Comparison of ENCODE assay signal across 25 cellular contexts in genomic region chr10:102850025-102850518, GRCh38. TPM values are rescaled to one million over a fixed set of nuclear protein-coding genes. Genes with fewer than 3 reads are reported as not detected.
"Had no signal": no experiment of that assay in that cellular context is flagged by ENCODE, and none has a peak within 500 bp of the region (broad histone marks: within the 10 kb centered on the region; RNA-seq: fewer than 3 reads in every experiment).

No MANE protein-coding gene starts in this region.

- H2AFZ ChIP-seq: neural progenitor cell had no signal

- H3K27me3 Mint-ChIP-seq: effector memory CD8-positive, alpha-beta T cell; stimulated activated naive CD8-positive, alpha-beta T cell treated with anti-CD3 and anti-CD28 coated beads, Interleukin-15, Interleukin-2, amounts not matched to agents 100 ng/mL and 50 ng/mL, for 24 hours; T-cell had no signal

- ATAC-seq: effector memory CD8-positive, alpha-beta T cell; gastroesophageal sphincter; heart left ventricle; left ventricle myocardium superior; mucosa of descending colon; naive thymus-derived CD4-positive, alpha-beta T cell; T-cell had no signal

- H3K36me3 ChIP-seq: ascending aorta, gastroesophageal sphincter, heart left ventricle, neural progenitor cell, prostate gland, right atrium auricular region, tibial nerve, vagina had no signal

- H3K4me1 ChIP-seq: neural progenitor cell, prostate gland had no signal

- H3K4me3 Mint-ChIP-seq: effector memory CD8-positive, alpha-beta T cell; naive thymus-derived CD4-positive, alpha-beta T cell; neural progenitor cell; stimulated activated naive CD8-positive, alpha-beta T cell treated with anti-CD3 and anti-CD28 coated beads, Interleukin-15, Interleukin-2, amounts not matched to agents 100 ng/mL and 50 ng/mL, for 24 hours; T-cell had no signal

- H3K27ac ChIP-seq: ascending aorta, gastroesophageal sphincter, heart left ventricle, neural progenitor cell, prostate gland, right atrium auricular region, tibial nerve, vagina had no signal

- H3K9me3 ChIP-seq: ascending aorta, gastroesophageal sphincter, heart left ventricle, mucosa of descending colon, prostate gland, right atrium auricular region, tibial nerve, vagina had no signal

- H3K4me2 ChIP-seq: neural progenitor cell had no signal

- H3K9me3 Mint-ChIP-seq: effector memory CD8-positive, alpha-beta T cell; stimulated activated naive CD8-positive, alpha-beta T cell treated with anti-CD3 and anti-CD28 coated beads, Interleukin-15, Interleukin-2, amounts not matched to agents 100 ng/mL and 50 ng/mL, for 24 hours; T-cell had no signal

- DNase-seq: activated CD4-positive, alpha-beta T cell treated with anti-CD3 and anti-CD28 coated beads for 1 hour; activated CD8-positive, alpha-beta memory T cell treated with anti-CD3 and anti-CD28 coated beads for 24 hours; activated CD8-positive, alpha-beta memory T cell treated with anti-CD3 and anti-CD28 coated beads, Interleukin-2, amount 50 U/mL, for 48 hours; activated effector memory CD4-positive, alpha-beta T cell treated with Interleukin-2 at 50 U/mL for 16 hours; activated naive CD4-positive, alpha-beta T cell treated with anti-CD3 and anti-CD28 coated beads, Interleukin-2, amount 50 U/mL, for 16 hours; activated T-cell treated with anti-CD3 and anti-CD28 coated beads, Interleukin-2, amount 50 U/mL, for 48 hours; cerebellar nuclear complex; dermis blood vessel endothelial cell; effector memory CD8-positive, alpha-beta T cell; heart left ventricle; left ventricle myocardium superior; mesenchymal stem cell; mucosa of descending colon; naive thymus-derived CD4-positive, alpha-beta T cell; T-cell had no signal

- H3K27me3 ChIP-seq: ascending aorta, gastroesophageal sphincter, heart left ventricle, neural progenitor cell, right atrium auricular region, vagina had no signal

- H3K4me3 ChIP-seq: ascending aorta, gastroesophageal sphincter, heart left ventricle, mucosa of descending colon, neural progenitor cell, prostate gland, right atrium auricular region, skin epidermis, tibial nerve, vagina had no signal

- H3K27ac Mint-ChIP-seq: effector memory CD8-positive, alpha-beta T cell; neural progenitor cell; stimulated activated naive CD8-positive, alpha-beta T cell treated with anti-CD3 and anti-CD28 coated beads, Interleukin-15, Interleukin-2, amounts not matched to agents 100 ng/mL and 50 ng/mL, for 24 hours; T-cell had no signal

- H3K9ac ChIP-seq: neural progenitor cell had no signal

- H3K36me3 Mint-ChIP-seq: neural progenitor cell, T-cell had no signal

RNA-seq across cellular contexts. Expression of gene CYP17A1, which starts 12.9 kb away (rescaled TPM):
- total RNA-seq: dermis blood vessel endothelial cell; gastroesophageal sphincter; kidney epithelial cell; left ventricle myocardium superior; naive thymus-derived CD4-positive, alpha-beta T cell; tibial nerve had no signal
- polyA plus RNA-seq: heart left ventricle; naive thymus-derived CD4-positive, alpha-beta T cell had no signal
